Comparison of ENCODE assay signal across 1 cellular context in genomic region chr7:141014523-141015395, GRCh38.
TF ChIP-seq lines count a peak whose summit lies in the region.

MRPS33 (minus strand) TSS chr7:141014952; CDS start chr7:141010633, 4,319 bp downstream.

TF ChIP-seq in HepG2, 621 proteins besides CTCF, POLR2A, EP300 and RAD21 (continued from another document and continues in another):
- TF ChIP-seq HDAC1 (CRISPR knock-in tag; IDR thresholded peaks at IDR 0.05), result peak; percentile 93
- TF ChIP-seq MED8 (CRISPR knock-in tag; IDR thresholded peaks at IDR 0.05; ENCODE audit: insufficient replicate concordance), result peak; percentile 48
- TF ChIP-seq RCOR2 (CRISPR knock-in tag; IDR thresholded peaks at IDR 0.05), result no peak
- peak; percentile 54; the same call in 1 of the 2 replicates for TF ChIP-seq ZNF891 (CRISPR knock-in tag; IDR thresholded peaks at IDR 0.05)
- TF ChIP-seq ZNF776 (CRISPR knock-in tag; IDR thresholded peaks at IDR 0.05), result no peak; the same call in 1 of the 2 replicates
- peak in 1 of 2 experiments; percentile 28; a peak in 1 of 4 replicates for TF ChIP-seq ATF4 (CRISPR knock-in tag; IDR thresholded peaks at IDR 0.05)
- TF ChIP-seq ZBTB25 (CRISPR knock-in tag; IDR thresholded peaks at IDR 0.05), result peak; percentile 45
- TF ChIP-seq MTF2 (CRISPR knock-in tag; IDR thresholded peaks at IDR 0.05; ENCODE audit: borderline replicate concordance), result peak; percentile 28; the same call in 1 of the 2 replicates
- TF ChIP-seq ZHX2 (IDR thresholded peaks at IDR 0.05; ENCODE audit: low read depth), result peak; percentile 88
- TF ChIP-seq ZHX2 (CRISPR knock-in tag; IDR thresholded peaks at IDR 0.05; ENCODE audit: borderline replicate concordance), result no peak
- TF ChIP-seq ZNF143 (CRISPR knock-in tag; IDR thresholded peaks at IDR 0.05), result peak; percentile 60; the same call in 1 of the 2 replicates
- peak; percentile 43; the same call in 1 of the 2 replicates for TF ChIP-seq TFDP2 (CRISPR knock-in tag; IDR thresholded peaks at IDR 0.05)
- no peak for TF ChIP-seq NFE2 (CRISPR knock-in tag; IDR thresholded peaks at IDR 0.05)
- TF ChIP-seq ZNF574 (CRISPR knock-in tag; IDR thresholded peaks at IDR 0.05), result peak; percentile 100
- TF ChIP-seq HOXA5 (CRISPR knock-in tag; IDR thresholded peaks at IDR 0.05), result peak; percentile 84
- peak; percentile 99 for TF ChIP-seq GABPB1 (CRISPR knock-in tag; IDR thresholded peaks at IDR 0.05)
- no peak; the same call in 1 of the 2 replicates for TF ChIP-seq ZNF547 (CRISPR knock-in tag; IDR thresholded peaks at IDR 0.05)
- TF ChIP-seq NAIF1 (CRISPR knock-in tag; IDR thresholded peaks at IDR 0.05; ENCODE audit: borderline replicate concordance), result peak; percentile 86
- 0 out of 2 replicates have a peak, but pooled peaks have one; percentile 34 for TF ChIP-seq ZNF253 (CRISPR knock-in tag; IDR thresholded peaks at IDR 0.05; ENCODE audit: borderline replicate concordance)
- peak; percentile 96 for TF ChIP-seq PHF20 (CRISPR knock-in tag; IDR thresholded peaks at IDR 0.05)
- TF ChIP-seq THAP8 (CRISPR knock-in tag; IDR thresholded peaks at IDR 0.05; ENCODE audit: borderline replicate concordance), result no peak
- no peak for TF ChIP-seq ZBTB2 (CRISPR knock-in tag; IDR thresholded peaks at IDR 0.05; ENCODE audit: low read depth)
- no peak for TF ChIP-seq IRX3 (CRISPR knock-in tag; IDR thresholded peaks at IDR 0.05; ENCODE audit: borderline replicate concordance, low read depth)
- TF ChIP-seq ZNF644 (CRISPR knock-in tag; IDR thresholded peaks at IDR 0.05; ENCODE audit: low read depth), result 0 out of 2 replicates have a peak, but pooled peaks have one; percentile 39
- TF ChIP-seq PTBP1 (IDR thresholded peaks at IDR 0.05; ENCODE audit: low read depth, low read length, poor library complexity, severe bottlenecking), result peak; percentile 79
- TF ChIP-seq PRMT3 (CRISPR knock-in tag; IDR thresholded peaks at IDR 0.05; ENCODE audit: borderline replicate concordance, low read depth), result no peak
- no peak for TF ChIP-seq SOX6 (IDR thresholded peaks at IDR 0.05)
- TF ChIP-seq SOX6 (CRISPR knock-in tag; IDR thresholded peaks at IDR 0.05), result peak; percentile 63
- TF ChIP-seq MAFF (IDR thresholded peaks at IDR 0.05; ENCODE audit: low read depth, low read length), result peak; percentile 10; the same call in 1 of the 2 replicates
- TF ChIP-seq ZBTB44 (CRISPR knock-in tag; IDR thresholded peaks at IDR 0.05), result no peak
- peak; percentile 69 for TF ChIP-seq HIVEP1 (CRISPR knock-in tag; IDR thresholded peaks at IDR 0.05)
- peak; percentile 91 for TF ChIP-seq HNF1B (CRISPR knock-in tag; IDR thresholded peaks at IDR 0.05)
- no peak for TF ChIP-seq SRSF9 (IDR thresholded peaks at IDR 0.05; ENCODE audit: borderline replicate concordance, insufficient read depth, low read depth, low read length, poor library complexity, severe bottlenecking)
- peak; percentile 73; the same call in 1 of the 2 replicates for TF ChIP-seq ZNF564 (CRISPR knock-in tag; IDR thresholded peaks at IDR 0.05)
- no peak for TF ChIP-seq ZNF562 (CRISPR knock-in tag; IDR thresholded peaks at IDR 0.05; ENCODE audit: borderline replicate concordance)
- peak; percentile 98 for TF ChIP-seq TARDBP (CRISPR knock-in tag; IDR thresholded peaks at IDR 0.05)
- peak; percentile 100 for TF ChIP-seq POGZ (CRISPR knock-in tag; IDR thresholded peaks at IDR 0.05)
- no peak; the same call in 1 of the 2 replicates for TF ChIP-seq ZFP41 (CRISPR knock-in tag; IDR thresholded peaks at IDR 0.05; ENCODE audit: borderline replicate concordance)
- TF ChIP-seq MIXL1 (CRISPR knock-in tag; IDR thresholded peaks at IDR 0.05), result peak; percentile 74; the same call in 1 of the 2 replicates
- no peak for TF ChIP-seq AGO1 (IDR thresholded peaks at IDR 0.05; ENCODE audit: low read depth, low read length, poor library complexity, severe bottlenecking)
- 0 out of 2 replicates have a peak, but pooled peaks have one; percentile 56 for TF ChIP-seq ZNF616 (CRISPR knock-in tag; IDR thresholded peaks at IDR 0.05; ENCODE audit: low read depth)
- TF ChIP-seq YEATS4 (CRISPR knock-in tag; IDR thresholded peaks at IDR 0.05; ENCODE audit: borderline replicate concordance), result peak; percentile 91
- peak; percentile 67; the same call in 1 of the 2 replicates for TF ChIP-seq POGK (CRISPR knock-in tag; conservative IDR thresholded peaks at IDR 0.05)
